In genomic region chr1:224162768-224163167, GRCh38 we compare ENCODE assay signal across 1 cellular context.
TF ChIP-seq lines count a peak whose summit lies in the region.

No MANE protein-coding gene starts in this region.

TF ChIP-seq in GM23338, 12 proteins besides CTCF, POLR2A, EP300 and RAD21:
- TF ChIP-seq ZNF462 (CRISPR knock-in tag; IDR thresholded peaks at IDR 0.05) (no peak), ZNF114 (CRISPR knock-in tag; IDR thresholded peaks at IDR 0.05) (no peak), REST (IDR thresholded peaks at IDR 0.05; ENCODE audit: unreplicated experiment) (no peak), ZNF331 (CRISPR knock-in tag; IDR thresholded peaks at IDR 0.05; ENCODE audit: low read depth) (no peak), NANOG (IDR thresholded peaks at IDR 0.05; ENCODE audit: borderline replicate concordance) (no peak), EZH2phosphoT487 (IDR thresholded peaks at IDR 0.05; ENCODE audit: unreplicated experiment) (no peak), CREB1 (CRISPR knock-in tag; IDR thresholded peaks at IDR 0.05; ENCODE audit: low read depth) (no peak), POLR2AphosphoS5 (IDR thresholded peaks at IDR 0.05; ENCODE audit: low read depth) (no peak), STAT1 (IDR thresholded peaks at IDR 0.05; ENCODE audit: unreplicated experiment) (no peak), EZH2 (IDR thresholded peaks at IDR 0.05; ENCODE audit: low read depth, unreplicated experiment) (no peak), JUNB (IDR thresholded peaks at IDR 0.05; ENCODE audit: unreplicated experiment) (no peak), ETS1 (IDR thresholded peaks at IDR 0.05) (no peak)
